ENCODE assay signal across 8 cellular contexts in genomic region chr18:22932885-22933205, GRCh38. TPM values are rescaled to one million over a fixed set of nuclear protein-coding genes. Genes with fewer than 3 reads are reported as not detected.
DNase-seq lines count a peak whose midpoint lies in the region; ATAC-seq, FAIRE-seq and TF ChIP-seq lines count a peak whose summit lies in the region.

No MANE protein-coding gene starts in this region.

- peak overlapping the region; percentile 60 for H3K27ac Mint-ChIP-seq in CD8-positive, alpha-beta T cell

- SMC1A ChIA-PET in GM12878 (lab: Charles Lee; ENCODE audit: uncharacterized antibody, unreplicated experiment), result interaction anchor here (0.6 to 6.3 kb wide), 8 partner anchors 9 to 529 kb away, joined by 3 to 74 read pairs (median 3); no protein-coding TSS in a partner anchor

- H3K4me3 ChIP-seq in CD8-positive, alpha-beta T cell (ENCODE audit: low read depth, low read length), result peak overlapping the region; percentile 80
- H3K4me3 ChIP-seq in HL-60 (replicated peaks; ENCODE audit: insufficient read depth, low read length), result peak overlapping the region; percentile 67
- H3K4me3 ChIP-seq in GM12878, result peak overlapping the region; percentile 86
- H3K4me3 ChIP-seq in lower leg skin (ENCODE audit: low read depth, poor library complexity, severe bottlenecking), result peak overlapping the region; percentile 87
- H3K4me3 ChIP-seq in urinary bladder (ENCODE audit: low read depth, low read length), result peak overlapping the region; percentile 66

- peaks cover 14% of the 10 kb centered on the region for H3K4me1 Mint-ChIP-seq in CD8-positive, alpha-beta T cell (ENCODE audit: low read depth)

- peak overlapping the region; percentile 93 for H3K4me2 ChIP-seq in GM12878 (ENCODE audit: control insufficient read depth, insufficient read depth)

- FAIRE-seq in GM12878 (lab: Jason Lieb, UNC), result no peak

- TF ChIP-seq EP300 in GM12878 (IDR thresholded peaks at IDR 0.05; ENCODE audit: borderline replicate concordance in 1 of 2, control insufficient read depth in 1 of 2, low read depth in 2 of 2, low read length in 2 of 2), result no peak

- WGBS in GM12878 (ENCODE audit: insufficient coverage, insufficient replicate concordance, low lambda C conversion rate, missing lambda C conversion rate), result 1% methylated on average over 17 of the region's 17 CpGs
- WGBS in lower leg skin, 2 donors, result 2% methylated on average over 17 of the region's 17 CpGs
- under 1% methylated on average over 17 of the region's 17 CpGs for WGBS in urinary bladder

- no peaks in the 10 kb centered on the region for H4K20me1 ChIP-seq in GM12878 (ENCODE audit: control insufficient read depth, insufficient read depth)

- no peak for ATAC-seq in CD8-positive, alpha-beta T cell
- ATAC-seq in GM21381 (IDR thresholded peaks at IDR 0.05; ENCODE audit: unreplicated experiment), result peak; percentile 27
- ATAC-seq in GM12878, result peak; percentile 52

- H3K79me2 ChIP-seq in GM12878 (ENCODE audit: control insufficient read depth, insufficient read depth, low read length), result peaks cover 28% of the 10 kb centered on the region

- CTCF ChIA-PET in CD8-positive, alpha-beta T cell (lab: Charles Lee), result interaction anchor here (0.7 to 2.7 kb wide), 6 partner anchors 11 to 479 kb away, joined by 3 to 9 read pairs (median 4); no protein-coding TSS in a partner anchor
- CTCF ChIA-PET in GM12878 (lab: Yijun Ruan, JAX), result interaction anchor here (0.7 to 6.3 kb wide), 12 partner anchors 8 to 425 kb away, joined by 3 to 103 read pairs (median 4); no protein-coding TSS in a partner anchor

- no peak for TF ChIP-seq CTCF in CD8-positive, alpha-beta T cell (IDR thresholded peaks at IDR 0.05)
- TF ChIP-seq CTCF in HL-60 (IDR thresholded peaks at IDR 0.05; ENCODE audit: insufficient read depth, low read length), result no peak
- TF ChIP-seq CTCF in GM12878 (IDR thresholded peaks at IDR 0.05 in 2 of 3, conservative IDR thresholded peaks at IDR 0.05 in 1 of 3; ENCODE audit: control insufficient read depth in 2 of 3, extremely low read depth in 1 of 3, insufficient read depth in 1 of 3, low read depth in 3 of 3, low read length in 3 of 3), result no peak
- no peak for TF ChIP-seq CTCF in lower leg skin (IDR thresholded peaks at IDR 0.05)

- no TSS peak for BruUV-seq in GM12878 (replicated peaks; lab: Mats Ljungman, UMichigan)

- no peak for TF ChIP-seq RAD21 in GM12878 (IDR thresholded peaks at IDR 0.05; ENCODE audit: insufficient read depth, low read depth, low read length)

- H3K36me3 ChIP-seq in CD8-positive, alpha-beta T cell (ENCODE audit: insufficient read depth, low read length), result no peaks in the 10 kb centered on the region
- H3K36me3 ChIP-seq in GM12878 (ENCODE audit: control insufficient read depth in 2 of 2, insufficient read depth in 2 of 2, low read length in 1 of 2), result peaks cover 0 to 2% of the 10 kb centered on the region in 2 experiments; a peak in 1 of 4 replicates
- no peaks in the 10 kb centered on the region for H3K36me3 ChIP-seq in urinary bladder (ENCODE audit: insufficient read depth)

- RAD21 ChIA-PET in GM12878 (lab: Charles Lee; ENCODE audit: unreplicated experiment), result interaction anchor here (0.7 to 1.6 kb wide), 10 partner anchors 8 to 479 kb away, joined by 3 to 14 read pairs (median 3); no protein-coding TSS in a partner anchor

- intact Hi-C loops in CD8-positive, alpha-beta T cell (cut with DNase I, micrococcal nuclease), result loop anchor here (2.0 to 10.0 kb wide), 6 partner anchors 138 to 1494 kb away; partner anchors contain the start of genes IMPACT (in 1 of the 2), NPC1 (in 1 of the 2) and RMC1 (in 1 of the 2)
- intact Hi-C loops in GM12878 (cut with micrococcal nuclease; ENCODE audit: unreplicated experiment), result loop anchor here (2.0 to 10.0 kb wide), 5 partner anchors 46 to 572 kb away; partner anchors contain the start of genes CABLES1 and RMC1
- intact Hi-C loops in lower leg skin (cut with DNase I; ENCODE audit: low total_unique reads), result no loop called here

- H3K27me3 Mint-ChIP-seq in CD8-positive, alpha-beta T cell (ENCODE audit: low read depth), result no peaks in the 10 kb centered on the region

- H3K9me3 ChIP-seq in CD8-positive, alpha-beta T cell (ENCODE audit: low read length), result no peaks in the 10 kb centered on the region
- H3K9me3 ChIP-seq in GM12878 (replicated peaks; ENCODE audit: control insufficient read depth, insufficient read depth, low read length), result no peaks in the 10 kb centered on the region

- H3K9me3 Mint-ChIP-seq in CD8-positive, alpha-beta T cell, result no peaks in the 10 kb centered on the region

- H3K27me3 ChIP-seq in CD8-positive, alpha-beta T cell (ENCODE audit: insufficient read depth, low read length), result no peaks in the 10 kb centered on the region
- no peaks in the 10 kb centered on the region for H3K27me3 ChIP-seq in HL-60 (ENCODE audit: insufficient read depth, poor library complexity, severe bottlenecking)
- no peaks in the 10 kb centered on the region for H3K27me3 ChIP-seq in GM12878 (replicated peaks in 1 of 2; ENCODE audit: control insufficient read depth in 2 of 2, insufficient read depth in 2 of 2, low read length in 1 of 2)

- POLR2A ChIA-PET in CD8-positive, alpha-beta T cell (lab: Charles Lee), result interaction anchor here (0.9 to 1.3 kb wide), 2 partner anchors 10 to 25 kb away, joined by 3 to 4 read pairs; no protein-coding TSS in a partner anchor
- POLR2A ChIA-PET in GM12878 (lab: Charles Lee), result interaction anchor here (0.6 to 1.5 kb wide), 6 partner anchors 9 to 1102 kb away, joined by 3 to 11 read pairs (median 4); no protein-coding TSS in a partner anchor

- H3K36me3 Mint-ChIP-seq in CD8-positive, alpha-beta T cell, result peaks cover 3% of the 10 kb centered on the region

- H3K4me3 Mint-ChIP-seq in CD8-positive, alpha-beta T cell, result peak overlapping the region; percentile 87

- peak overlapping the region; percentile 73 for H3K27ac ChIP-seq in CD8-positive, alpha-beta T cell (ENCODE audit: low read depth, low read length)
- H3K27ac ChIP-seq in HL-60 (replicated peaks), result peak overlapping the region; percentile 96
- H3K27ac ChIP-seq in GM12878 (ENCODE audit: control insufficient read depth, insufficient read depth), result peak overlapping the region; percentile 92
- peak overlapping the region; percentile 96 for H3K27ac ChIP-seq in urinary bladder (ENCODE audit: low read depth)

- peaks cover 4% of the 10 kb centered on the region for H3K4me1 ChIP-seq in CD8-positive, alpha-beta T cell (ENCODE audit: insufficient read depth, low read length)
- peaks cover 6% of the 10 kb centered on the region for H3K4me1 ChIP-seq in GM12878 (ENCODE audit: control insufficient read depth, insufficient read depth, low read length)
- H3K4me1 ChIP-seq in urinary bladder (ENCODE audit: insufficient read depth), result no peaks in the 10 kb centered on the region

- H2AFZ ChIP-seq in GM12878 (ENCODE audit: control insufficient read depth, low read depth, low read length), result peak overlapping the region; percentile 92

- DNase-seq in CD8-positive, alpha-beta T cell, result no peak
- DNase-seq in HL-60 (ENCODE audit: low read depth in 1 of 2, low spot score in 1 of 2) (no peak), GM12878 (ENCODE audit: low read depth, low spot score) (no peak), lower leg skin (ENCODE audit: low spot score in 2 of 2) (no peak), COR-L47 (lab: John Stamatoyannopoulos, UW) (no peak)
- no peak for DNase-seq in activated CD4-positive, alpha-beta T cell treated with anti-CD3 and anti-CD28 coated beads, Interleukin-2, amount 50 U/mL, for 48 hours

- H3K9ac ChIP-seq in GM12878 (ENCODE audit: control insufficient read depth, insufficient read depth, low read length), result peak overlapping the region; percentile 97

- no peak for TF ChIP-seq POLR2A in GM12878 (IDR thresholded peaks at IDR 0.05; ENCODE audit: low read depth, low read length)
- TF ChIP-seq POLR2A in lower leg skin (IDR thresholded peaks at IDR 0.05), result no peak

- in situ Hi-C loops in GM12878 (cut with MboI), result loop anchor here (25.0 kb wide), 1 partner anchor 1821 kb away; the partner anchor contains the start of gene ROCK1

TF ChIP-seq in GM12878, 131 proteins besides CTCF, POLR2A, EP300 and RAD21 (continues in another document):
- TF ChIP-seq LARP7 (IDR thresholded peaks at IDR 0.05), result 0 out of 2 replicates have a peak, but pooled peaks have one; percentile 41
- TF ChIP-seq RCOR1 (conservative IDR thresholded peaks at IDR 0.05; ENCODE audit: low read depth, low read length), result peak; percentile 92; the same call in 1 of the 2 replicates
- peak; percentile 53 for TF ChIP-seq RUNX3 (IDR thresholded peaks at IDR 0.05; ENCODE audit: low read length)
- TF ChIP-seq YY1 (IDR thresholded peaks at IDR 0.05; ENCODE audit: low read depth, low read length), result 0 out of 2 replicates have a peak, but pooled peaks have one; percentile 1

RNA-seq across cellular contexts. Expression of gene RBBP8, which starts 0.3 kb away (rescaled TPM):
- 1 to 10 TPM; 4.0 to 5.1 TPM for total RNA-seq in CD8-positive, alpha-beta T cell
- total RNA-seq in GM12878 (2013; cell fraction: nucleolus; rRNA removed), result 39.6 and 39.8 TPM in 2 replicates
- total RNA-seq in GM12878 (2014; rRNA removed) (53.8 and 83.5 TPM in 2 replicates), GM12878 (2014; rRNA removed; fragmentation: Illumina TruSeq; extraction: Trizol) (81.9 and 82.3 TPM in 2 replicates), GM12878 (2021) (65.0 and 66.6 TPM in 2 replicates), lower leg skin (10 to 100 TPM; 22.9 to 56.8 (median 40.2) TPM), urinary bladder (48.3 TPM)
- 31.7 TPM for polyA plus RNA-seq in GM12878 (2011; ENCODE audit: low read depth)
- polyA plus RNA-seq in GM12878 (2011; rRNA removed) (70.8 and 108 TPM in 2 replicates), GM12878 (2014; fragmentation: Illumina TruSeq; extraction: Trizol) (72.9 and 95.4 TPM in 2 replicates), GM12878 (2014; fragmentation: Nextera tagmentation; extraction: Ambion mirVana) (10 to 100 TPM; 49.4 to 59.5 TPM), GM12878 (2014; rRNA removed) (32.7 and 46.2 TPM in 2 replicates), GM12878 (2016; fragmentation: Nextera tagmentation; extraction: Ambion mirVana) (10 to 100 TPM; 70.8 to 81.4 TPM), urinary bladder (13.0 TPM)
- 26.0 and 30.7 TPM in 2 replicates for polyA plus RNA-seq in GM12878 (2011; cell fraction: cytosol; rRNA removed)
- 19.7 and 22.3 TPM in 2 replicates for polyA plus RNA-seq in GM12878 (2011; cell fraction: nucleus; rRNA removed)
- 25.0 and 29.8 TPM in 2 replicates for polyA plus RNA-seq in GM12878 (2012)
- polyA minus RNA-seq in GM12878 (2011; rRNA and poly(A)+ RNA removed), result 33.2 and 61.9 TPM in 2 replicates
- polyA minus RNA-seq in GM12878 (2011; cell fraction: cytosol; rRNA and poly(A)+ RNA removed), result 26.9 and 37.1 TPM in 2 replicates
- 11.8 and 20.9 TPM in 2 replicates for polyA minus RNA-seq in GM12878 (2011; cell fraction: nucleus; rRNA and poly(A)+ RNA removed)
